Comparison of ENCODE assay signal across 8 cellular contexts in the genomic region with DNA sequence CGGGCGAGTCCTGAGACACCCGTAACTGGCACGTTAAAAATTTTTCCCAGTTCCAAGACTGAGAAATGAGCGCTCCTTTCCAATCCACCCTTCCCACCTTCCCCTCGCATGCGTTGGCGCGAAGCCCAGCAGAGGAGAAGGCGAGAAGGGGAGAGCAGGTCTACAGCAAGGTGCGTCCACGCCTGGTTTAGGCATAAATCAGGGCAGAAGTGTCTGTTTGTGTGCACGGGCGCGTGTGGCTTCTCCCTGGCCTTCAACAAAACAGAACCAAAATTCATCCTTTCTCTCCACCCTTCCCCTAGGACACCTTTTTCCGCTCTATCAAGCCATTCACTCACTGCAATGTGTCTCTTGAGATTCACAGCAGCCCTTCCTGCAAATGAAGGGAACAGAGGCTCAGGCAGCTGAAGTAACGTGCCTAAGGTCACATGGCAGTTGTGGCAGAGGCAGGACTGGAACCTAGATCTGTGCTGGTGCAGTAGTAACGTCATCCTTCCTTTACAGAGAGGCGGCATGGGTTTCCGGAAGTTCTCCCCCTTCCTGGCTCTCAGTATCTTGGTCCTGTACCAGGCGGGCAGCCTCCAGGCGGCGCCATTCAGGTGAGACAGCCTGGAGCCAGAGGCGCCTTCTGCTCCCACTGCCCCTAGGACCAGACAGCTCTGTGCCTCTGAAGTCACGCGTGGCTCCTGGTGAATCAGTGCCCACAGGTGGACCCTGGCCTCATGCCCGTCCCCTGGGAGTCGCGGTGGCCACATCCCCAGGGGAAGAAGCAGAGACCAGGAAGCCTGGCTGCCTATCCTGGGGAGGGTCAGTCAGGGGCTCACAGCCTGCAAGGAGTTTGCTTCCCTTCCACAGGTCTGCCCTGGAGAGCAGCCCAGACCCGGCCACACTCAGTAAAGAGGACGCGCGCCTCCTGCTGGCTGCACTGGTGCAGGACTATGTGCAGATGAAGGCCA. TPM values are rescaled to one million over a fixed set of nuclear protein-coding genes. Genes with fewer than 3 reads are reported as not detected.
A peak's percentile ranks its signal among the peaks of the same experiment; 100 is the strongest.
DNase-seq lines count a peak whose midpoint lies in the region; ATAC-seq and TF ChIP-seq lines count a peak whose summit lies in the region.

No MANE protein-coding gene starts in this region.

- no peaks in the 10 kb centered on the region for H3K79me2 ChIP-seq in PC-3 (ENCODE audit: low read length)

- intact Hi-C loops in PC-3 (cut with micrococcal nuclease): loop anchor here (5.0 kb wide), 1 partner anchor 282 kb away; no protein-coding TSS in a partner anchor

- peaks cover 5 to 14% (median 10%) of the 10 kb centered on the region in 3 donors for H3K4me1 Mint-ChIP-seq in IgD-negative memory B cell
- no peaks in the 10 kb centered on the region for H3K4me1 Mint-ChIP-seq in nephron
- peaks cover 17% of the 10 kb centered on the region for H3K4me1 Mint-ChIP-seq in stimulated activated naive CD8-positive, alpha-beta T cell treated with anti-CD3 and anti-CD28 coated beads, Interleukin-15, Interleukin-2, amounts not matched to agents 100 ng/mL and 50 ng/mL, for 24 hours (ENCODE audit: low read depth)

- no peak overlapping the region for H3K9ac ChIP-seq in PC-3 (ENCODE audit: low read length)

- ATAC-seq in GM21619 (IDR thresholded peaks at IDR 0.05; ENCODE audit: unreplicated experiment) (peak; percentile 94), PC-3 (peak; percentile 81)

- H3K27me3 ChIP-seq in PC-3 (ENCODE audit: low read length): peaks cover 14% of the 10 kb centered on the region

- no peaks in the 10 kb centered on the region for H4K20me1 ChIP-seq in PC-3 (ENCODE audit: low read length)

- H3F3A ChIP-seq in PC-3 (ENCODE audit: low read length, unreplicated experiment): no peaks in the 10 kb centered on the region

- H3K27me3 Mint-ChIP-seq in IgD-negative memory B cell (peaks cover 31% of the 10 kb centered on the region), nephron (ENCODE audit: low read depth) (peaks cover 25% of the 10 kb centered on the region)
- H3K27me3 Mint-ChIP-seq in stimulated activated naive CD8-positive, alpha-beta T cell treated with anti-CD3 and anti-CD28 coated beads, Interleukin-15, Interleukin-2, amounts not matched to agents 100 ng/mL and 50 ng/mL, for 24 hours: peaks cover 28% of the 10 kb centered on the region

- no peaks in the 10 kb centered on the region for H3K36me3 ChIP-seq in PC-3 (ENCODE audit: low read depth, low read length)

- BruUV-seq in PC-3 (replicated peaks; lab: Mats Ljungman, UMichigan): no TSS peak

- H2AFZ ChIP-seq in PC-3 (ENCODE audit: low read length): no peak overlapping the region

- no peaks in the 10 kb centered on the region for H3K9me2 ChIP-seq in PC-3 (replicated peaks; ENCODE audit: low read length)

- H3K27ac Mint-ChIP-seq in IgD-negative memory B cell: peak overlapping the region in 1 of 3 donors; percentile 80
- H3K27ac Mint-ChIP-seq in nephron: no peak overlapping the region
- H3K27ac Mint-ChIP-seq in stimulated activated naive CD8-positive, alpha-beta T cell treated with anti-CD3 and anti-CD28 coated beads, Interleukin-15, Interleukin-2, amounts not matched to agents 100 ng/mL and 50 ng/mL, for 24 hours: peak overlapping the region; percentile 49

- CTCF ChIA-PET in PC-3 (lab: Charles Lee): interaction anchor here (0.5 to 1.6 kb wide), 3 partner anchors 106 to 288 kb away, joined by 3 to 10 read pairs (median 5); no protein-coding TSS in a partner anchor

- no peaks in the 10 kb centered on the region for H3K4me1 ChIP-seq in PC-3 (ENCODE audit: insufficient read depth, low read length)

- no peak overlapping the region for H3K27ac ChIP-seq in PC-3 (ENCODE audit: low read length)

- H3K9me3 Mint-ChIP-seq in IgD-negative memory B cell (peaks cover 0 to 4% (median 0%) of the 10 kb centered on the region in 3 donors), nephron (peaks cover 10% of the 10 kb centered on the region)
- no peaks in the 10 kb centered on the region for H3K9me3 Mint-ChIP-seq in stimulated activated naive CD8-positive, alpha-beta T cell treated with anti-CD3 and anti-CD28 coated beads, Interleukin-15, Interleukin-2, amounts not matched to agents 100 ng/mL and 50 ng/mL, for 24 hours

- H3K36me3 Mint-ChIP-seq in IgD-negative memory B cell: peaks cover 2% of the 10 kb centered on the region
- no peaks in the 10 kb centered on the region for H3K36me3 Mint-ChIP-seq in nephron (ENCODE audit: low read depth)
- H3K36me3 Mint-ChIP-seq in stimulated activated naive CD8-positive, alpha-beta T cell treated with anti-CD3 and anti-CD28 coated beads, Interleukin-15, Interleukin-2, amounts not matched to agents 100 ng/mL and 50 ng/mL, for 24 hours (ENCODE audit: low read depth): no peaks in the 10 kb centered on the region

- TF ChIP-seq CTCF in PC-3 (conservative IDR thresholded peaks at IDR 0.05; ENCODE audit: low read depth, low read length): peak; percentile 62
- TF ChIP-seq CTCF in fibroblast of pulmonary artery (IDR thresholded peaks at IDR 0.05; ENCODE audit: low read length, missing control alignments): peak; percentile 75
- peak; percentile 77 to 83 (median 77) for TF ChIP-seq CTCF in nephron (IDR thresholded peaks at IDR 0.05; ENCODE audit: unreplicated experiment in 3 of 3)

- no peak overlapping the region for H3K4me2 ChIP-seq in PC-3 (ENCODE audit: low read length)

- no peak overlapping the region for H3K4me3 ChIP-seq in PC-3 (ENCODE audit: low read length)
- H3K4me3 ChIP-seq in fibroblast of pulmonary artery (replicated peaks; ENCODE audit: low read depth, low read length): no peak overlapping the region

- POLR2A ChIA-PET in PC-3 (lab: Charles Lee; ENCODE audit: unreplicated experiment): no interaction called here

- DNase-seq in DMS114 treated with DMSO at 0.1 percent for 48 hours (lab: John Stamatoyannopoulos, UW; ENCODE audit: unreplicated experiment) (peak; percentile 29), PC-3 (peak; percentile 64), fibroblast of pulmonary artery (ENCODE audit: low read depth) (peak; percentile 67)
- peak; percentile 95 to 96 for DNase-seq in activated T-cell treated with anti-CD3 and anti-CD28 coated beads, Interleukin-2, amount 50 U/mL, for 48 hours

- peak overlapping the region; percentile 63 to 91 (median 72) for H3K4me3 Mint-ChIP-seq in IgD-negative memory B cell
- H3K4me3 Mint-ChIP-seq in nephron: no peak overlapping the region
- peak overlapping the region; percentile 83 for H3K4me3 Mint-ChIP-seq in stimulated activated naive CD8-positive, alpha-beta T cell treated with anti-CD3 and anti-CD28 coated beads, Interleukin-15, Interleukin-2, amounts not matched to agents 100 ng/mL and 50 ng/mL, for 24 hours

- no peaks in the 10 kb centered on the region for H3K9me3 ChIP-seq in PC-3 (ENCODE audit: low read length)

RNA-seq across cellular contexts. Expression of gene CALCB, which starts 1.1 kb away (rescaled TPM):
- polyA plus RNA-seq in IgD-negative memory B cell: 0.13 TPM
- total RNA-seq in PC-3 (2014; rRNA removed): not detected in 2 replicates

RNA-seq across cellular contexts. Expression of gene INSC, which starts 40.2 kb away (rescaled TPM):
- 0.31 TPM for polyA plus RNA-seq in IgD-negative memory B cell
- not detected in 2 replicates for total RNA-seq in PC-3 (2014; rRNA removed)

Comparison
In these comparisons a context has a peak if more than half of its experiments do, and no peak if none do; other contexts are left out.
1. DNase-seq: peak in every context shown above with its lines; median percentile 96 in activated T-cell treated with anti-CD3 and anti-CD28 coated beads, Interleukin-2, amount 50 U/mL, for 48 hours; 67 in fibroblast of pulmonary artery; 64 in PC-3; 29 in DMS114 treated with DMSO at 0.1 percent for 48 hours.
2. H3K4me3 Mint-ChIP-seq: peak in IgD-negative memory B cell (4 of 4) and stimulated activated naive CD8-positive, alpha-beta T cell treated with anti-CD3 and anti-CD28 coated beads, Interleukin-15, Interleukin-2, amounts not matched to agents 100 ng/mL and 50 ng/mL, for 24 hours (single experiment); none in nephron (0 of 3).
3. Peak in every context shown above with its lines, with median percentiles within 50 percentile points of each other: CTCF ChIP-seq.